Comparison of ENCODE assay signal across 8 cellular contexts in the genomic region with DNA sequence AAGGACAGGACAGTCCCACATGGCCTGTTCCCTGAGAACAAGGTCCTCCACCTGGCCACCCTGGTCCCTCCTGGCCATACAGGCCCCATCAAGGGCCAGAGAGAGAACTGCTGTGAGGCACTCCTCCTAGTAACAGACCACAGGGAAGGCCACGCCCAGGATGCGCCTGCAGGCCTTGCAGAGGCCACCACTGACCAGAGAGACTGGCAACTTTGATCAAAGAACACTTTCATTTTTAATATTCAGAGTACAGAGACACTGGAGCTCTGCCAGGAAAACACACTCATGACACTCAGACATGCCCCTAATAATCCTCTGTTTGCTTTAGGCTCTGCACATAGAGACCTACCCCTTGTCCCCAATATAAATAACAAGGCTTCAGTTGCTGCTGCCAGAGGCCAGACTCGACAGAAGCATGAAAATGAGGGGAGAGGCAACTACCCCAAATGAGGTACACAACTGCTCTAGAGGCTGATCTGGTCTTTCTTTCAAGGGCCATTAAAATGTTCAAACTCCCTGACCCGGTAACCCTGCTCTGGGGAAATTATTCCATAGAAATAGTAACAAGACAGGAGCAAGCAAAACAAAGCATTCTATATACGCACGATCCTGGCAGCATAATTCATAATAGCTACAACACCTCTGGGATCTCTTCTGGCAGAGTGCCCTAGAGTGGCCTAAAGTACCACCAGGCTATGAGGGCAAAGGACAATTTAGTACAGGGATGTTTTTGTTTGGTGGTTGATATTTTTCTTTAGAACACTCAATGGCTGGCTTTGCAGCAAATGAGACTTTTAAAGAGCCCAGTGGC. TPM values are rescaled to one million over a fixed set of nuclear protein-coding genes. Genes with fewer than 3 reads are reported as not detected.
DNase-seq lines count a peak whose midpoint lies in the region; ATAC-seq and TF ChIP-seq lines count a peak whose summit lies in the region.

No MANE protein-coding gene starts in this region.

- POLR2A ChIA-PET in activated CD4-positive, alpha-beta T cell treated with anti-CD3 and anti-CD28 coated beads, Interleukin-2, amount 10 ng/mL, durations not matched to agents 7 days and 5 days (lab: Charles Lee), result no interaction called here

- H3K27me3 ChIP-seq in gastroesophageal sphincter (no peaks in the 10 kb centered on the region), gastrocnemius medialis (no peaks in the 10 kb centered on the region)

- CTCF ChIA-PET in activated CD4-positive, alpha-beta T cell treated with anti-CD3 and anti-CD28 coated beads, Interleukin-2, amount 10 ng/mL, durations not matched to agents 7 days and 5 days (lab: Charles Lee), result interaction anchor here (1.3 to 4.1 kb wide), 3 partner anchors 14 to 18 kb away, joined by 7 to 21 read pairs (median 8); no protein-coding TSS in a partner anchor

- H3K27ac Mint-ChIP-seq in activated CD4-positive, alpha-beta T cell treated with anti-CD3 and anti-CD28 coated beads, Interleukin-2, amount 10 ng/mL, durations not matched to agents 7 days and 5 days, result peak overlapping the region; percentile 76

- H3K36me3 ChIP-seq in gastroesophageal sphincter (peaks cover 0 to 9% of the 10 kb centered on the region in 2 donors), gastrocnemius medialis (no peaks in the 10 kb centered on the region)

- H3K4me3 ChIP-seq in gastroesophageal sphincter, result no peak overlapping the region
- H3K4me3 ChIP-seq in gastrocnemius medialis, result no peak overlapping the region

- H3K9me3 Mint-ChIP-seq in activated CD4-positive, alpha-beta T cell treated with anti-CD3 and anti-CD28 coated beads, Interleukin-2, amount 10 ng/mL, durations not matched to agents 7 days and 5 days, result peaks cover 12% of the 10 kb centered on the region

- DNase-seq in activated CD4-positive, alpha-beta T cell treated with anti-CD3 and anti-CD28 coated beads, Interleukin-2, amount 10 ng/mL, durations not matched to agents 7 days and 5 days, result no peak
- no peak for DNase-seq in activated CD4-positive, alpha-beta T cell treated with anti-CD3 and anti-CD28 coated beads, Interleukin-2, amount 50 U/mL, for 4 hours
- DNase-seq in gastrocnemius medialis (peak in 1 of 2 donors; percentile 44), SHP77 treated with DMSO at 0.1 percent for 48 hours (lab: John Stamatoyannopoulos, UW) (no peak), HuH-7 (ENCODE audit: low spot score) (no peak), DMS114 treated with DMSO at 0.1 percent for 48 hours (lab: John Stamatoyannopoulos, UW; ENCODE audit: unreplicated experiment) (no peak)

- in situ Hi-C loops in gastrocnemius medialis (cut with MboI; ENCODE audit: low sequenced_read_pairs in 4 of 4), result no loop called here

- TF ChIP-seq POLR2A in gastroesophageal sphincter (IDR thresholded peaks at IDR 0.05) (no peak), gastrocnemius medialis (IDR thresholded peaks at IDR 0.05) (no peak)

- TF ChIP-seq CTCF in VCaP (conservative IDR thresholded peaks at IDR 0.05) (no peak), gastroesophageal sphincter (IDR thresholded peaks at IDR 0.05) (no peak), gastrocnemius medialis (IDR thresholded peaks at IDR 0.05 in 4 of 5, conservative IDR thresholded peaks at IDR 0.05 in 1 of 5) (no peak)

- WGBS in gastroesophageal sphincter (ENCODE audit: low coverage in 1 of 2), 2 donors, result 6 to 13% methylated on average over 4 to 5 of the region's 6 CpGs

- peak overlapping the region; percentile 5 for H3K4me3 Mint-ChIP-seq in activated CD4-positive, alpha-beta T cell treated with anti-CD3 and anti-CD28 coated beads, Interleukin-2, amount 10 ng/mL, durations not matched to agents 7 days and 5 days

- ATAC-seq in gastroesophageal sphincter, result peak; percentile 23
- ATAC-seq in gastrocnemius medialis, result no peak

- no peak for TF ChIP-seq EP300 in gastroesophageal sphincter (IDR thresholded peaks at IDR 0.05)

- intact Hi-C loops in gastrocnemius medialis (cut with DNase I; ENCODE audit: low total_unique reads), result loop anchor here (5.0 to 10.0 kb wide), 3 partner anchors 85 to 367 kb away; a partner anchor contains a TSS

- H3K4me1 Mint-ChIP-seq in activated CD4-positive, alpha-beta T cell treated with anti-CD3 and anti-CD28 coated beads, Interleukin-2, amount 10 ng/mL, durations not matched to agents 7 days and 5 days, result peaks cover 65% of the 10 kb centered on the region

- H3K9me3 ChIP-seq in gastroesophageal sphincter (no peaks in the 10 kb centered on the region), gastrocnemius medialis (no peaks in the 10 kb centered on the region)

- H3K27ac ChIP-seq in VCaP (peak overlapping the region; percentile 68), gastroesophageal sphincter (peak overlapping the region; percentile 67 to 89 (median 84)), gastrocnemius medialis (peak overlapping the region; percentile 77 to 96 (median 92))

- H3K36me3 Mint-ChIP-seq in activated CD4-positive, alpha-beta T cell treated with anti-CD3 and anti-CD28 coated beads, Interleukin-2, amount 10 ng/mL, durations not matched to agents 7 days and 5 days (ENCODE audit: low read depth), result peaks cover 43% of the 10 kb centered on the region

- H3K4me1 ChIP-seq in gastroesophageal sphincter (peaks cover 30 to 100% (median 93%) of the 10 kb centered on the region in 3 donors), gastrocnemius medialis (peaks cover 98 to 100% of the 10 kb centered on the region in 2 donors)

- no peaks in the 10 kb centered on the region for H3K27me3 Mint-ChIP-seq in activated CD4-positive, alpha-beta T cell treated with anti-CD3 and anti-CD28 coated beads, Interleukin-2, amount 10 ng/mL, durations not matched to agents 7 days and 5 days

RNA-seq across cellular contexts. Expression of a gene that starts 44.7 kb away (rescaled TPM):
- total RNA-seq in activated CD4-positive, alpha-beta T cell treated with anti-CD3 and anti-CD28 coated beads, Interleukin-2, amount 10 ng/mL, durations not matched to agents 7 days and 5 days, result 10 to 100 TPM; 48.7 to 56.1 TPM
- total RNA-seq in gastroesophageal sphincter (10 to 100 TPM; 14.3 to 52.2 (median 42.0) TPM), gastrocnemius medialis (10 to 100 TPM; 24.6 to 32.0 (median 29.0) TPM)

RNA-seq across cellular contexts. Expression of a gene that starts 47.6 kb away (rescaled TPM):
- total RNA-seq in activated CD4-positive, alpha-beta T cell treated with anti-CD3 and anti-CD28 coated beads, Interleukin-2, amount 10 ng/mL, durations not matched to agents 7 days and 5 days, result 100 to 1,000 TPM; 194 to 212 TPM
- 10 to 100 TPM; 12.3 to 23.2 (median 20.4) TPM for total RNA-seq in gastroesophageal sphincter
- 1 to 10 TPM; 4.1 to 8.7 (median 7.5) TPM for total RNA-seq in gastrocnemius medialis

RNA-seq across cellular contexts. Expression of a gene that starts 54.3 kb away (rescaled TPM):
- not detected for total RNA-seq in activated CD4-positive, alpha-beta T cell treated with anti-CD3 and anti-CD28 coated beads, Interleukin-2, amount 10 ng/mL, durations not matched to agents 7 days and 5 days
- 10 to 100 TPM in 3 of 4 donors, 1 to 10 TPM in 1; 7.8 to 18.5 (median 14.5) TPM for total RNA-seq in gastroesophageal sphincter
- total RNA-seq in gastrocnemius medialis, result 1 to 10 TPM; 2.3 to 7.9 (median 7.3) TPM

Comparison
In these comparisons a context has a peak if more than half of its experiments do, and no peak if none do; other contexts are left out.
1. RNA of a gene that starts 47.6 kb away (total RNA-seq): 194 to 212 TPM in activated CD4-positive, alpha-beta T cell treated with anti-CD3 and anti-CD28 coated beads, Interleukin-2, amount 10 ng/mL, durations not matched to agents 7 days and 5 days; 12.3 to 23.2 TPM in gastroesophageal sphincter and 4.1 to 8.7 TPM in gastrocnemius medialis; every median in the first group is over 4 times any median in the second.
2. Peak in every context shown above with its lines, with median percentiles within 50 percentile points of each other: H3K27ac ChIP-seq.